Comparison of ENCODE assay signal across 9 cellular contexts in the genomic region with DNA sequence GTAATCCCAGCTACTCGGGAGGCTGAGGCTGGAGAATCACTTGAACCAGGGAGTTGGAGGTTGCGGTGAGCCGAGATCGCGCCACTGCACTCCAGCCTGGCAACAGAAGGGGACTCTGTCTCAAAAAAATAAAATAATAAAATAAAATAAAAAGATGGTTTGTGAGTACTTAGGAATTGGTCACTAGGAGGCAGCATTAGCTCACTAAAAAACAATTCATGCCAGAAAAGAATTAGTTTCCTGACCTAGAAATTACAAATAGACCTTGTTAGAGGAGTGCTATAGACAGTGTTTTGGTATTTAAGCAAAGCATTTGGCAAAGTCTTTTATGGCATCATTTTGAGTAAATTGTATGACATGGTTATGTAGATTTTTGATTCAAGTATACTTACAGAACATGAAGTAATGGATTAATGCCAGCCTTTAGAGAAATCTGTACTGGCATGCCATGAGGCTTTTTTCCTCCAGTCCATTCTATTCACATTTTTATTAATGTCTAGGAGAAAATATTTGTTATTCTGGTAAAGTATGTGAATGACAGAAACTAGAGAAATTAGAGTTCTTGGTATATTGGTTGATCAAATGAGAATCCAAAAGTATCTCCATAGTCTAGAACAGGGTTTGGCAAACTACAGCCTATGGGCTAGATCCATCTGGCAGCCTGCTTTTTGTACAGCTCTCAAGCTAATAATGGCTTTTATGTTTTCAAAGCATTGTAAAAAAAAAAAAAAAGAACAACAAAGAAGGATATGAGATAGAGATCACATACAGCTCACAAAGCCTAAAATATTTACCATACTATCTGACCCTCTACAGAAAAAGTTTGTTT.
DNase-seq lines count a peak whose midpoint lies in the region; ATAC-seq and TF ChIP-seq lines count a peak whose summit lies in the region.
"Had no signal": no experiment of that assay in that cellular context is flagged by ENCODE, and none has a peak within 500 bp of the region (broad histone marks: within the 10 kb centered on the region; RNA-seq: fewer than 3 reads in every experiment).

No MANE protein-coding gene starts in this region.

- H3K9me3 ChIP-seq in A673 (ENCODE audit: low read depth, low read length, poor library complexity, severe bottlenecking) (no peaks in the 10 kb centered on the region), Caco-2 (no peaks in the 10 kb centered on the region)

- no peaks in the 10 kb centered on the region for H3K4me1 ChIP-seq in A673 (ENCODE audit: insufficient read depth, low read length, poor library complexity, severe bottlenecking)
- H3K4me1 ChIP-seq in Caco-2: no peaks in the 10 kb centered on the region

- no peak overlapping the region for H3K4me3 ChIP-seq in A673 (ENCODE audit: low read depth, low read length, poor library complexity, severe bottlenecking)
- H3K4me3 ChIP-seq in Caco-2 (ENCODE audit: low read depth, low read length): no peak overlapping the region

- H3K27ac Mint-ChIP-seq in T-cell: no peak overlapping the region
- no peak overlapping the region for H3K27ac Mint-ChIP-seq in Caco-2 (ENCODE audit: unreplicated experiment)

- H3K36me3 ChIP-seq in A673 (ENCODE audit: insufficient read depth, low read length, poor library complexity, severe bottlenecking) (no peaks in the 10 kb centered on the region), Caco-2 (ENCODE audit: control insufficient read depth, insufficient read depth, low read length) (no peaks in the 10 kb centered on the region)

- POLR2A ChIA-PET in A673 (lab: Charles Lee; ENCODE audit: low non-redundant PET): no interaction called here
- POLR2A ChIA-PET in T-cell (lab: Charles Lee): no interaction called here
- POLR2A ChIA-PET in Caco-2 (lab: Charles Lee): no interaction called here

- peak; percentile 48; the same call in 1 of the 2 replicates for TF ChIP-seq CTCF in A673 (conservative IDR thresholded peaks at IDR 0.05; ENCODE audit: low read depth, low read length)
- no peak for TF ChIP-seq CTCF in Caco-2 (IDR thresholded peaks at IDR 0.05; ENCODE audit: insufficient read depth in 1 of 2, low read depth in 1 of 2, low read length in 1 of 2, severe bottlenecking in 1 of 2, unreplicated experiment in 1 of 2)

- intact Hi-C loops in A673 (cut with micrococcal nuclease; ENCODE audit: unreplicated experiment) (loop anchor here (5.0 to 10.0 kb wide), 2 partner anchors 131 to 468 kb away; no protein-coding TSS in a partner anchor), Caco-2 (cut with micrococcal nuclease; ENCODE audit: unreplicated experiment) (loop anchor here (10.0 kb wide), 1 partner anchor 471 kb away; no protein-coding TSS in a partner anchor)

- peaks cover 0 to 6% (median 5%) of the 10 kb centered on the region in 3 donors for H3K9me3 Mint-ChIP-seq in T-cell
- no peaks in the 10 kb centered on the region for H3K9me3 Mint-ChIP-seq in Caco-2 (ENCODE audit: unreplicated experiment)

- H3K36me3 Mint-ChIP-seq in T-cell (no peaks in the 10 kb centered on the region), Caco-2 (ENCODE audit: insufficient read depth, unreplicated experiment) (no peaks in the 10 kb centered on the region)

- DNase-seq in A673 (ENCODE audit: low spot score) (peak; percentile 48), HCEC 1CT (peak; percentile 72), SW480 (ENCODE audit: low spot score) (peak; percentile 11), glomerular visceral epithelial cell (ENCODE audit: extremely low spot score) (peak; percentile 13), T-cell (no peak), midbrain (lab: John Stamatoyannopoulos, UW) (no peak), Caco-2 (no peak)
- DNase-seq: NK-92 treated with Interleukin-12 subunit alpha and Interleukin-12 subunit beta, amount 100 ng/mL, for 24 hours had no signal

- no peaks in the 10 kb centered on the region for H3K4me1 Mint-ChIP-seq in T-cell
- H3K4me1 Mint-ChIP-seq in Caco-2 (ENCODE audit: low read depth, unreplicated experiment): no peaks in the 10 kb centered on the region

- H3K4me3 Mint-ChIP-seq in T-cell: no peak overlapping the region
- H3K4me3 Mint-ChIP-seq in Caco-2 (ENCODE audit: unreplicated experiment): no peak overlapping the region

- CTCF ChIA-PET in A673 (lab: Charles Lee) (interaction anchor here (0.6 kb wide), 1 partner anchor 87 kb away, joined by 3 read pairs; no protein-coding TSS in a partner anchor), T-cell (lab: Charles Lee) (no interaction called here), Caco-2 (lab: Charles Lee) (interaction anchor here (0.6 kb wide), 1 partner anchor 466 kb away, joined by 4 read pairs; no protein-coding TSS in a partner anchor)

- H3K27me3 ChIP-seq in A673 (replicated peaks; ENCODE audit: insufficient read depth, low read depth, low read length, poor library complexity) (no peaks in the 10 kb centered on the region), Caco-2 (replicated peaks; ENCODE audit: control insufficient read depth, insufficient read depth, low read length) (no peaks in the 10 kb centered on the region)

- ATAC-seq in T-cell (replicated peaks in 1 of 4): no peak
- ATAC-seq in HG03460 (IDR thresholded peaks at IDR 0.05; ENCODE audit: unreplicated experiment): no peak

- no peak overlapping the region for H3K27ac ChIP-seq in A673 (ENCODE audit: low read depth, low read length, poor library complexity, severe bottlenecking)

- peaks cover 7 to 8% of the 10 kb centered on the region in 2 donors for H3K27me3 Mint-ChIP-seq in T-cell
- no peaks in the 10 kb centered on the region for H3K27me3 Mint-ChIP-seq in Caco-2 (ENCODE audit: insufficient read depth, unreplicated experiment)

- no TSS peak for BruUV-seq in A673 (replicated peaks; lab: Mats Ljungman, UMichigan)
- BruUV-seq in Caco-2 (replicated peaks; lab: Mats Ljungman, UMichigan): no TSS peak

Comparison
In these comparisons a context has a peak if more than half of its experiments do, and no peak if none do; other contexts are left out.
1. DNase-seq: peak in A673 (single experiment), HCEC 1CT (single experiment), SW480 (single experiment) and glomerular visceral epithelial cell (single experiment); none in T-cell (0 of 34), midbrain (single experiment) and Caco-2 (0 of 2).
2. CTCF ChIA-PET loops: an anchor here in A673 (0.6 kb wide) and Caco-2 (0.6 kb wide); none called in T-cell.